Comparison of ENCODE assay signal across 11 cellular contexts in the genomic region with DNA sequence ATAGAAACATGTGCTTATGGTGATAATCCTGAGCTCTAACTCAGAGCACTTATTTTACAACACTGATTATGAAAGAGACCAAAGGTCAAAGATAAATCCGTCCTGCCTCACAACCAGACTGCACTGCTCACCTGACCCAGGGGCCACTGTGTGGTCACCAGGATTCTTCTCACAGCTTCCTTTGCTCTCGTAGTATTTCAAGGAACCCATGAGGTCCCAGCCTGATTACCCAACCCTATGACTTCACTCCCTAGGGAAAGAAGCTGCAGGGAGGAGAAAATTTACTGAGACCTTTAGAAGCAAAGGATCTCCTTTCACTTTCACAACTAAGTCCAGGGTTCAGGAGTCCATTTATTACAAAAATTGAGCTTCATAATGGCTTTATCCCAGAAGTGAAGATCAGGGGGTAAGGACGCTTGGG. TPM values are rescaled to one million over a fixed set of nuclear protein-coding genes. Genes with fewer than 3 reads are reported as not detected.
DNase-seq lines count a peak whose midpoint lies in the region; ATAC-seq, FAIRE-seq and TF ChIP-seq lines count a peak whose summit lies in the region.
"Had no signal": no experiment of that assay in that cellular context is flagged by ENCODE, and none has a peak within 500 bp of the region (broad histone marks: within the 10 kb centered on the region; RNA-seq: fewer than 3 reads in every experiment).

No MANE protein-coding gene starts in this region.

- H3K36me3 Mint-ChIP-seq in activated T-cell treated with anti-CD3 and anti-CD28 coated beads, Interleukin-2, amount 50 U/mL, for 24 hours (ENCODE audit: low read depth): no peaks in the 10 kb centered on the region

- intact Hi-C loops in mucosa of descending colon (cut with DNase I, micrococcal nuclease): no loop called here

- DNase-seq in AG10803 (ENCODE audit: low read depth) (peak; percentile 73), HT1080 (ENCODE audit: low read depth) (peak; percentile 46), mucosa of descending colon (peak in 1 of 3 donors; percentile 54), GM10266 (ENCODE audit: extremely low spot score) (no peak)
- DNase-seq in activated T-cell treated with anti-CD3 and anti-CD28 coated beads, Interleukin-2, amount 50 U/mL, for 24 hours: no peak
- no peak for DNase-seq in activated CD8-positive, alpha-beta memory T cell treated with anti-CD3 and anti-CD28 coated beads for 24 hours
- DNase-seq: activated CD4-positive, alpha-beta T cell treated with anti-CD3 and anti-CD28 coated beads, Interleukin-2, amount 10 ng/mL, durations not matched to agents 7 days and 5 days; caudate nucleus had no signal

- FAIRE-seq in colon (lab: Jason Lieb, UNC): peak; percentile 92

- no peaks in the 10 kb centered on the region for H3K9me3 Mint-ChIP-seq in activated T-cell treated with anti-CD3 and anti-CD28 coated beads, Interleukin-2, amount 50 U/mL, for 24 hours
- H3K9me3 Mint-ChIP-seq: activated CD4-positive, alpha-beta T cell treated with anti-CD3 and anti-CD28 coated beads, Interleukin-2, amount 10 ng/mL, durations not matched to agents 7 days and 5 days had no signal

- TF ChIP-seq CTCF in AG10803 (conservative IDR thresholded peaks at IDR 0.05; ENCODE audit: low read length) (no peak), mucosa of descending colon (IDR thresholded peaks at IDR 0.05) (no peak), GM10266 (IDR thresholded peaks at IDR 0.05; ENCODE audit: control insufficient read depth, insufficient read depth, low read depth, missing control alignments) (no peak)

- H3K4me3 ChIP-seq in AG10803 (ENCODE audit: low read length): no peak overlapping the region
- no peak overlapping the region for H3K4me3 ChIP-seq in mucosa of descending colon
- H3K4me3 ChIP-seq: lung had no signal

- ATAC-seq in mucosa of descending colon (peak; percentile 89), GM21360 (IDR thresholded peaks at IDR 0.05; ENCODE audit: unreplicated experiment) (no peak)

- H3K36me3 ChIP-seq in mucosa of descending colon (ENCODE audit: low read depth): no peaks in the 10 kb centered on the region

- H3K4me1 ChIP-seq in mucosa of descending colon (ENCODE audit: low read depth): peaks cover 3% of the 10 kb centered on the region

- no peak overlapping the region for H3K4me3 Mint-ChIP-seq in activated T-cell treated with anti-CD3 and anti-CD28 coated beads, Interleukin-2, amount 50 U/mL, for 24 hours
- H3K4me3 Mint-ChIP-seq: activated CD4-positive, alpha-beta T cell treated with anti-CD3 and anti-CD28 coated beads, Interleukin-2, amount 10 ng/mL, durations not matched to agents 7 days and 5 days had no signal

- no peaks in the 10 kb centered on the region for H3K9me3 ChIP-seq in mucosa of descending colon

- H3K4me1 Mint-ChIP-seq in activated T-cell treated with anti-CD3 and anti-CD28 coated beads, Interleukin-2, amount 50 U/mL, for 24 hours (ENCODE audit: low read depth): peaks cover 16% of the 10 kb centered on the region

- H3K27ac Mint-ChIP-seq in activated T-cell treated with anti-CD3 and anti-CD28 coated beads, Interleukin-2, amount 50 U/mL, for 24 hours: no peak overlapping the region
- H3K27ac Mint-ChIP-seq: activated CD4-positive, alpha-beta T cell treated with anti-CD3 and anti-CD28 coated beads, Interleukin-2, amount 10 ng/mL, durations not matched to agents 7 days and 5 days had no signal

- H3K27me3 Mint-ChIP-seq in activated T-cell treated with anti-CD3 and anti-CD28 coated beads, Interleukin-2, amount 50 U/mL, for 24 hours: peaks cover 19% of the 10 kb centered on the region
- H3K27me3 Mint-ChIP-seq: activated CD4-positive, alpha-beta T cell treated with anti-CD3 and anti-CD28 coated beads, Interleukin-2, amount 10 ng/mL, durations not matched to agents 7 days and 5 days had no signal

RNA-seq across cellular contexts. Expression of gene SLC25A5, which starts 9.6 kb away (rescaled TPM):
- total RNA-seq in HT1080 (2014; rRNA removed; shearing (Covaris generic)): 363 and 485 TPM in 2 replicates
- 831 and 839 TPM in 2 replicates for polyA plus RNA-seq in HT1080 (2015; cell fraction: cytosol; rRNA removed)
- polyA plus RNA-seq in HT1080 (2015; cell fraction: nucleus; rRNA removed): 487 and 552 TPM in 2 replicates
- 1,000 to 10,000 TPM in 2 of 3 donors, 100 to 1,000 TPM in 1; 599 to 1,194 (median 1,087) TPM for total RNA-seq in mucosa of descending colon

Comparison
In these comparisons a context has a peak if more than half of its experiments do, and no peak if none do; other contexts are left out.
1. DNase-seq: peak in AG10803 (single experiment) and HT1080 (single experiment); none in activated T-cell treated with anti-CD3 and anti-CD28 coated beads, Interleukin-2, amount 50 U/mL, for 24 hours (single experiment), GM10266 (single experiment) and activated CD8-positive, alpha-beta memory T cell treated with anti-CD3 and anti-CD28 coated beads for 24 hours (single experiment).